In the genomic region with DNA sequence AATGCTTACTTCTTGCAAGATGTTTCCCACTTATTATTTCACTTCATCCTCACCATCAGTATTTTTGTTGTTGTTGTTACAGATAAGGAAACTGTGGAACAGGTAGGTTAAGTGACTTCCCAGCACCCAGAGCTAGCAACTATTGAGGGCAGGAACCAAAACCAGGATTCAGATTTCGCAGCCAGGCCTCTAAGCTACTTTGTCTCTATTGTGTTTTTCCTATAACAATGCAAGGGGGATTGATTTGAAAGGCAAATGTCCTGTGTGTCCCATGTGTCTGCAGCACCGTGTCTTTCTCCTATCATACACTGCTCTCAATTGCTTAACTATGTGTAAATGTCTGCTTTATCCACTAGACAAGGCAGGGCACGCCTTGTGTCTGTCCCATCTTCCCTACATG, we compare ENCODE assay signal across 15 cellular contexts.
DNase-seq lines count a peak whose midpoint lies in the region; ATAC-seq, FAIRE-seq and TF ChIP-seq lines count a peak whose summit lies in the region.
"Had no signal": no experiment of that assay in that cellular context is flagged by ENCODE, and none has a peak within 500 bp of the region (broad histone marks: within the 10 kb centered on the region; RNA-seq: fewer than 3 reads in every experiment).

No MANE protein-coding gene starts in this region.

- peaks cover 10% of the 10 kb centered on the region for H3K36me3 Mint-ChIP-seq in activated T-helper 2 cell treated with anti-CD3 and anti-CD28 coated beads, Interferon-gamma antibody, Interleukin-2, Interleukin-4, amounts not matched to agents 10 μg/mL and 5 μg/mL and 100 μg/mL, durations not matched to agents 14 hours and 24 hours and 36 hours (ENCODE audit: low read depth)
- no peaks in the 10 kb centered on the region for H3K36me3 Mint-ChIP-seq in activated T-helper 17 cell treated with anti-CD3 and anti-CD28 coated beads, Interleukin-2, amount 50 U/mL, for 72 hours (ENCODE audit: low read depth)

- H3K4me3 Mint-ChIP-seq in activated T-helper 2 cell treated with anti-CD3 and anti-CD28 coated beads, Interferon-gamma antibody, Interleukin-2, Interleukin-4, amounts not matched to agents 10 μg/mL and 5 μg/mL and 100 μg/mL, durations not matched to agents 14 hours and 24 hours and 36 hours (ENCODE audit: low read depth): no peak overlapping the region
- H3K4me3 Mint-ChIP-seq in activated T-helper 17 cell treated with anti-CD3 and anti-CD28 coated beads, Interleukin-2, amount 50 U/mL, for 72 hours: no peak overlapping the region
- H3K4me3 Mint-ChIP-seq: activated CD8-positive, alpha-beta T cell treated with anti-CD3 and anti-CD28 coated beads for 36 hours had no signal

- FAIRE-seq in RCC 7860 (lab: Jason Lieb, UNC): no peak
- FAIRE-seq: TTC549 had no signal

- TF ChIP-seq CTCF in gastrocnemius medialis (IDR thresholded peaks at IDR 0.05 in 4 of 5, conservative IDR thresholded peaks at IDR 0.05 in 1 of 5): no peak

- in situ Hi-C loops in gastrocnemius medialis (cut with MboI; ENCODE audit: low sequenced_read_pairs in 4 of 4): no loop called here

- peak overlapping the region; percentile 17 for H3K27ac Mint-ChIP-seq in activated T-helper 2 cell treated with anti-CD3 and anti-CD28 coated beads, Interferon-gamma antibody, Interleukin-2, Interleukin-4, amounts not matched to agents 10 μg/mL and 5 μg/mL and 100 μg/mL, durations not matched to agents 14 hours and 24 hours and 36 hours
- no peak overlapping the region for H3K27ac Mint-ChIP-seq in activated T-helper 17 cell treated with anti-CD3 and anti-CD28 coated beads, Interleukin-2, amount 50 U/mL, for 72 hours
- H3K27ac Mint-ChIP-seq: activated CD8-positive, alpha-beta T cell treated with anti-CD3 and anti-CD28 coated beads for 36 hours had no signal

- H3K4me1 ChIP-seq in gastrocnemius medialis: peaks cover 0 to 3% of the 10 kb centered on the region in 2 donors
- H3K4me1 ChIP-seq: prostate gland had no signal

- H3K4me3 ChIP-seq in gastrocnemius medialis: no peak overlapping the region
- H3K4me3 ChIP-seq: prostate gland, SJSA1 had no signal

- peaks cover 20% of the 10 kb centered on the region for H3K9me3 Mint-ChIP-seq in activated T-helper 2 cell treated with anti-CD3 and anti-CD28 coated beads, Interferon-gamma antibody, Interleukin-2, Interleukin-4, amounts not matched to agents 10 μg/mL and 5 μg/mL and 100 μg/mL, durations not matched to agents 14 hours and 24 hours and 36 hours
- H3K9me3 Mint-ChIP-seq in activated T-helper 17 cell treated with anti-CD3 and anti-CD28 coated beads, Interleukin-2, amount 50 U/mL, for 72 hours: peaks cover 4% of the 10 kb centered on the region

- H3K27me3 ChIP-seq in gastrocnemius medialis: no peaks in the 10 kb centered on the region
- H3K27me3 ChIP-seq: SJSA1 had no signal

- no peak for TF ChIP-seq POLR2A in gastrocnemius medialis (IDR thresholded peaks at IDR 0.05)

- DNase-seq in NCI-H2081 (lab: John Stamatoyannopoulos, UW): peak; percentile 51 to 77
- no peak for DNase-seq in NCI-H2081 treated with DMSO at 0.1 percent for 48 hours (lab: John Stamatoyannopoulos, UW)
- DNase-seq in NCI-H146 (lab: John Stamatoyannopoulos, UW): peak; percentile 84
- DNase-seq in activated T-helper 2 cell treated with anti-CD3 and anti-CD28 coated beads, Interferon-gamma antibody, Interleukin-2, Interleukin-4, amounts not matched to agents 10 μg/mL and 5 μg/mL and 100 μg/mL, durations not matched to agents 14 hours and 24 hours and 36 hours (ENCODE audit: low spot score): no peak
- DNase-seq in gastrocnemius medialis: no peak
- no peak for DNase-seq in RCC 7860 (ENCODE audit: low spot score)
- DNase-seq: activated CD8-positive, alpha-beta T cell treated with anti-CD3 and anti-CD28 coated beads for 36 hours; anterior cingulate cortex; Calu3; NCI-H187 treated with DMSO at 0.1 percent for 48 hours had no signal

- peaks cover 0 to 7% (median 0%) of the 10 kb centered on the region in 3 donors for H3K9me3 ChIP-seq in gastrocnemius medialis
- H3K9me3 ChIP-seq: prostate gland, SJSA1 had no signal

- no peaks in the 10 kb centered on the region for H3K36me3 ChIP-seq in gastrocnemius medialis
- H3K36me3 ChIP-seq: prostate gland, SJSA1 had no signal

- H3K4me1 Mint-ChIP-seq in activated T-helper 2 cell treated with anti-CD3 and anti-CD28 coated beads, Interferon-gamma antibody, Interleukin-2, Interleukin-4, amounts not matched to agents 10 μg/mL and 5 μg/mL and 100 μg/mL, durations not matched to agents 14 hours and 24 hours and 36 hours (ENCODE audit: low read depth): peaks cover 22% of the 10 kb centered on the region
- peaks cover 18% of the 10 kb centered on the region for H3K4me1 Mint-ChIP-seq in activated T-helper 17 cell treated with anti-CD3 and anti-CD28 coated beads, Interleukin-2, amount 50 U/mL, for 72 hours

- H3K27me3 Mint-ChIP-seq in activated T-helper 2 cell treated with anti-CD3 and anti-CD28 coated beads, Interferon-gamma antibody, Interleukin-2, Interleukin-4, amounts not matched to agents 10 μg/mL and 5 μg/mL and 100 μg/mL, durations not matched to agents 14 hours and 24 hours and 36 hours (ENCODE audit: low read depth): no peaks in the 10 kb centered on the region
- no peaks in the 10 kb centered on the region for H3K27me3 Mint-ChIP-seq in activated T-helper 17 cell treated with anti-CD3 and anti-CD28 coated beads, Interleukin-2, amount 50 U/mL, for 72 hours
- H3K27me3 Mint-ChIP-seq: activated CD8-positive, alpha-beta T cell treated with anti-CD3 and anti-CD28 coated beads for 36 hours had no signal

- ATAC-seq in gastrocnemius medialis (no peak), HG02623 (IDR thresholded peaks at IDR 0.05; ENCODE audit: unreplicated experiment) (no peak)
- ATAC-seq in activated T-helper 17 cell treated with anti-CD3 and anti-CD28 coated beads, Interleukin-2, amount 50 U/mL, for 72 hours (replicated peaks): no peak
- ATAC-seq: activated CD8-positive, alpha-beta T cell treated with anti-CD3 and anti-CD28 coated beads for 36 hours had no signal

- intact Hi-C loops in activated T-helper 2 cell treated with anti-CD3 and anti-CD28 coated beads, Interferon-gamma antibody, Interleukin-2, Interleukin-4, amounts not matched to agents 10 μg/mL and 5 μg/mL and 100 μg/mL, durations not matched to agents 14 hours and 24 hours and 36 hours (cut with micrococcal nuclease): loop anchor here (5.0 kb wide), 4 partner anchors 43 to 213 kb away; no protein-coding TSS in a partner anchor
- intact Hi-C loops in gastrocnemius medialis (cut with DNase I; ENCODE audit: low total_unique reads): no loop called here

- H3K27ac ChIP-seq in gastrocnemius medialis: peak overlapping the region; percentile 41 to 69 (median 60)
- H3K27ac ChIP-seq: prostate gland, SJSA1 had no signal

Comparison
In these comparisons a context has a peak if more than half of its experiments do, and no peak if none do; other contexts are left out.
1. DNase-seq: peak in NCI-H2081 (2 of 2) and NCI-H146 (single experiment); none in NCI-H2081 treated with DMSO at 0.1 percent for 48 hours (single experiment), activated T-helper 2 cell treated with anti-CD3 and anti-CD28 coated beads, Interferon-gamma antibody, Interleukin-2, Interleukin-4, amounts not matched to agents 10 μg/mL and 5 μg/mL and 100 μg/mL, durations not matched to agents 14 hours and 24 hours and 36 hours (single experiment), gastrocnemius medialis (0 of 2) and RCC 7860 (single experiment).